Comparison of ENCODE assay signal across 1 cellular context in the genomic region with DNA sequence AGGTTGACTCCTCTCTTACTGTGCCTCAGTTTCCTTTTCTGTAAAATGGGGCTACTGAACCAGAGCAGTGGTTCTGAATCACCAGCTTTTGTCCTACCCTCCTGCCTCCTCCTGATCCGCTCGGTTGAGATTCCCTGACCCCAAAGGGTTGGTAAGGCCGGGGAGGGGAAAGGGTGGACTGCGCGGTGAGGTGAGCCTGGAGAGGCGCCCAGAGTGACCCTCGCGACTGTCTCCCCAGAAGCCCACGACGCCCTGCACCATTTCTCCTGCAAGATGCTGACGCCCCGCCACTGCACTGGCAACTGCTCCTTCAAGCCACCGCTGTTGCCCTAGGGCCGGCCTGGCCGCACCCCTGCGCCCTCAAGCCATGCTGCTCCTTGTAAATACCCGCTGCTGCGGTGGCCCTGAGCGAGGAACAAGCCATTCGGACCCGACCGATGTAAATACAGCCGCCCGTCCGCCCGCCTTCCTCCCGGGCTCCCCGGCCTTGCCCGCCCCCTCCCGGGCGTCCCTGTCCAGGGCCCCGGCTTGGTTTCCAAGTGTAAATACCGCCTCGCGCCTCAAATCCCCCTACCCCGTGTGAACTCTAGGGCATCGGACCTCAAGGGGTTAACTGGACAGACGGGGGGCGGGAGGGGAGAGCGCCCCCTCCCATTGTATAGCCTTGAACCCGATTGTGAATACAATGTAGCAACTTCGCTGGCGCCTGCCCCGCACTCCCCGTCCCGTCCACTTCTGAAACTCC.
TF ChIP-seq lines count a peak whose summit lies in the region.

No MANE protein-coding gene starts in this region.

TF ChIP-seq in A549, 52 proteins besides CTCF, POLR2A, EP300 and RAD21 (continued from another document):
- no peak for TF ChIP-seq FOSL2 (IDR thresholded peaks at IDR 0.05)
- no peak for TF ChIP-seq FOSL2 (CRISPR knock-in tag; IDR thresholded peaks at IDR 0.05)
